22 cellular contexts compared by ENCODE assay signal in genomic region chr12:107992016-107992415, GRCh38.
"Had no signal": no experiment of that assay in that cellular context is flagged by ENCODE, and none has a peak within 500 bp of the region (broad histone marks: within the 10 kb centered on the region; RNA-seq: fewer than 3 reads in every experiment).

No MANE protein-coding gene starts in this region.

- H3K27ac ChIP-seq: colonic mucosa, coronary artery, dorsolateral prefrontal cortex, epithelial cell of prostate, esophagus squamous epithelium, foreskin keratinocyte, gastrocnemius medialis, gastroesophageal sphincter, heart left ventricle, heart right ventricle had no signal

- H3K4me1 ChIP-seq: colonic mucosa, esophagus squamous epithelium, foreskin keratinocyte, gastrocnemius medialis, gastroesophageal sphincter, heart left ventricle, heart right ventricle had no signal

- H3K9me3 ChIP-seq: colonic mucosa, esophagus squamous epithelium, gastrocnemius medialis, gastroesophageal sphincter had no signal

- H3K4me3 Mint-ChIP-seq: dendritic cell treated with granulocyte-macrophage colony-stimulating factor and Interleukin-4, amounts not matched to agents 40 ng/mL and 50 ng/mL, for 4 days; effector memory CD8-positive, alpha-beta T cell had no signal

- H3K9me3 Mint-ChIP-seq: dendritic cell treated with granulocyte-macrophage colony-stimulating factor and Interleukin-4, amounts not matched to agents 40 ng/mL and 50 ng/mL, for 4 days; effector memory CD8-positive, alpha-beta T cell had no signal

- H3K36me3 ChIP-seq: colonic mucosa, esophagus squamous epithelium, gastrocnemius medialis, gastroesophageal sphincter, heart left ventricle, heart right ventricle had no signal

- H3K27ac Mint-ChIP-seq: dendritic cell treated with granulocyte-macrophage colony-stimulating factor and Interleukin-4, amounts not matched to agents 40 ng/mL and 50 ng/mL, for 4 days; effector memory CD8-positive, alpha-beta T cell had no signal

- H3K27me3 ChIP-seq: colonic mucosa, gastrocnemius medialis, gastroesophageal sphincter had no signal

- DNase-seq: colonic mucosa; cortex of kidney; dermis blood vessel endothelial cell; dorsolateral prefrontal cortex; effector CD4-positive, alpha-beta T cell; effector CD8-positive, alpha-beta T cell; effector memory CD4-positive, alpha-beta T cell; effector memory CD8-positive, alpha-beta T cell; esophagus squamous epithelium; foreskin fibroblast; foreskin keratinocyte; foreskin melanocyte; gastrocnemius medialis; glutamatergic neuron; head of caudate nucleus; heart left ventricle; heart right ventricle had no signal

- ATAC-seq: effector memory CD8-positive, alpha-beta T cell; esophagus mucosa; gastrocnemius medialis; gastroesophageal sphincter; heart left ventricle; heart right ventricle had no signal

- H3K4me3 ChIP-seq: colonic mucosa, coronary artery, dorsolateral prefrontal cortex, esophagus squamous epithelium, gastrocnemius medialis, gastroesophageal sphincter, heart left ventricle, heart right ventricle had no signal
